In the genomic region with DNA sequence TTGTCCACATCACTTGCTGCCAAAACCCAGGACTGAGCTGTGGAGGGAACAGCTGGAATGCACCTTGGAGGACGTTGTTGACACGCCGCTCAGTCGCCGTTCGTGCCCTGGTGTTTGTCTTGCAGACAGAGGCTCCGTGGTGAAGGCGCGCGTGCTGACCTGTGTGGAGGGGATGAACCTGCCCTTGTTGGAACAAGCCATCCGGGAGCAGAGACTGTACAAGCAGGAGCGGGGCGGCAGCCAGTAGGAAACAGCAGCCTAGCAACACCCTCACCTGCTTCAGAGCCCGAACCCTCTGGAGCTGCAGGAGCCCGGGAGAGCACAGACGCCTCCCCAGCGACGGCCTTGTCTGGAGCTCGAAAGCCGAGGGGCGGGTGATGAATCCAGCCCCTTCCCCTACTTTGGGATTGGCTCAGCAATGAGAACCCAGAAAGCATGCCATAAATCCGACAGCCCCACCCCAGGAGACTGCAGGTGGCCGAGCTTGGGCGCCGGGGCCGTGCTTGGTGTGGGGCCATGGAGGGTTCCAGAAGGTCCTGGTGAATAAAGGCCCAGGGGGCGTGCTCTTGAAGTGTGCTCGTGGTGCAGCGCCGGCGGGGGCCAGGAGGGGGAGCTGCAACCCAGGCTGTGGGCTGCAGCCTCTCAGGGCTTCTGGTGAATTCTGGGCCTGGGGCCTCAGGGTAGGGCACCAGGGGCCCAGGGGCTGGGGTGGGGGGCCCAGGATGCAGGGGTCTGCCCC, we compare ENCODE assay signal across 1 cellular context.
TF ChIP-seq lines count a peak whose summit lies in the region.

No MANE protein-coding gene starts in this region.

TF ChIP-seq in HepG2, 621 proteins besides CTCF, POLR2A, EP300 and RAD21 (continued from another document and continues in another):
- TF ChIP-seq, protein P1, sequence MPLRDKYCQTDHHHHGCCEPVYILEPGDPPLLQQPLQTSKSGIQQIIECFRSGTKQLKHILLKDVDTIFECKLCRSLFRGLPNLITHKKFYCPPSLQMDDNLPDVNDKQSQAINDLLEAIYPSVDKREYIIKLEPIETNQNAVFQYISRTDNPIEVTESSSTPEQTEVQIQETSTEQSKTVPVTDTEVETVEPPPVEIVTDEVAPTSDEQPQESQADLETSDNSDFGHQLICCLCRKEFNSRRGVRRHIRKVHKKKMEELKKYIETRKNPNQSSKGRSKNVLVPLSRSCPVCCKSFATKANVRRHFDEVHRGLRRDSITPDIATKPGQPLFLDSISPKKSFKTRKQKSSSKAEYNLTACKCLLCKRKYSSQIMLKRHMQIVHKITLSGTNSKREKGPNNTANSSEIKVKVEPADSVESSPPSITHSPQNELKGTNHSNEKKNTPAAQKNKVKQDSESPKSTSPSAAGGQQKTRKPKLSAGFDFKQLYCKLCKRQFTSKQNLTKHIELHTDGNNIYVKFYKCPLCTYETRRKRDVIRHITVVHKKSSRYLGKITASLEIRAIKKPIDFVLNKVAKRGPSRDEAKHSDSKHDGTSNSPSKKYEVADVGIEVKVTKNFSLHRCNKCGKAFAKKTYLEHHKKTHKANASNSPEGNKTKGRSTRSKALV (CRISPR knock-in tag; IDR thresholded peaks at IDR 0.05): no peak
- TF ChIP-seq, protein P2, sequence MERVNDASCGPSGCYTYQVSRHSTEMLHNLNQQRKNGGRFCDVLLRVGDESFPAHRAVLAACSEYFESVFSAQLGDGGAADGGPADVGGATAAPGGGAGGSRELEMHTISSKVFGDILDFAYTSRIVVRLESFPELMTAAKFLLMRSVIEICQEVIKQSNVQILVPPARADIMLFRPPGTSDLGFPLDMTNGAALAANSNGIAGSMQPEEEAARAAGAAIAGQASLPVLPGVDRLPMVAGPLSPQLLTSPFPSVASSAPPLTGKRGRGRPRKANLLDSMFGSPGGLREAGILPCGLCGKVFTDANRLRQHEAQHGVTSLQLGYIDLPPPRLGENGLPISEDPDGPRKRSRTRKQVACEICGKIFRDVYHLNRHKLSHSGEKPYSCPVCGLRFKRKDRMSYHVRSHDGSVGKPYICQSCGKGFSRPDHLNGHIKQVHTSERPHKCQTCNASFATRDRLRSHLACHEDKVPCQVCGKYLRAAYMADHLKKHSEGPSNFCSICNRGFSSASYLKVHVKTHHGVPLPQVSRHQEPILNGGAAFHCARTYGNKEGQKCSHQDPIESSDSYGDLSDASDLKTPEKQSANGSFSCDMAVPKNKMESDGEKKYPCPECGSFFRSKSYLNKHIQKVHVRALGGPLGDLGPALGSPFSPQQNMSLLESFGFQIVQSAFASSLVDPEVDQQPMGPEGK (CRISPR knock-in tag; IDR thresholded peaks at IDR 0.05): peak; percentile 39; the same call in 1 of the 2 replicates
- TF ChIP-seq ZFP82 (CRISPR knock-in tag; IDR thresholded peaks at IDR 0.05; ENCODE audit: borderline replicate concordance): no peak
- TF ChIP-seq ZNF563 (CRISPR knock-in tag; IDR thresholded peaks at IDR 0.05): no peak
- TF ChIP-seq, protein P3, sequence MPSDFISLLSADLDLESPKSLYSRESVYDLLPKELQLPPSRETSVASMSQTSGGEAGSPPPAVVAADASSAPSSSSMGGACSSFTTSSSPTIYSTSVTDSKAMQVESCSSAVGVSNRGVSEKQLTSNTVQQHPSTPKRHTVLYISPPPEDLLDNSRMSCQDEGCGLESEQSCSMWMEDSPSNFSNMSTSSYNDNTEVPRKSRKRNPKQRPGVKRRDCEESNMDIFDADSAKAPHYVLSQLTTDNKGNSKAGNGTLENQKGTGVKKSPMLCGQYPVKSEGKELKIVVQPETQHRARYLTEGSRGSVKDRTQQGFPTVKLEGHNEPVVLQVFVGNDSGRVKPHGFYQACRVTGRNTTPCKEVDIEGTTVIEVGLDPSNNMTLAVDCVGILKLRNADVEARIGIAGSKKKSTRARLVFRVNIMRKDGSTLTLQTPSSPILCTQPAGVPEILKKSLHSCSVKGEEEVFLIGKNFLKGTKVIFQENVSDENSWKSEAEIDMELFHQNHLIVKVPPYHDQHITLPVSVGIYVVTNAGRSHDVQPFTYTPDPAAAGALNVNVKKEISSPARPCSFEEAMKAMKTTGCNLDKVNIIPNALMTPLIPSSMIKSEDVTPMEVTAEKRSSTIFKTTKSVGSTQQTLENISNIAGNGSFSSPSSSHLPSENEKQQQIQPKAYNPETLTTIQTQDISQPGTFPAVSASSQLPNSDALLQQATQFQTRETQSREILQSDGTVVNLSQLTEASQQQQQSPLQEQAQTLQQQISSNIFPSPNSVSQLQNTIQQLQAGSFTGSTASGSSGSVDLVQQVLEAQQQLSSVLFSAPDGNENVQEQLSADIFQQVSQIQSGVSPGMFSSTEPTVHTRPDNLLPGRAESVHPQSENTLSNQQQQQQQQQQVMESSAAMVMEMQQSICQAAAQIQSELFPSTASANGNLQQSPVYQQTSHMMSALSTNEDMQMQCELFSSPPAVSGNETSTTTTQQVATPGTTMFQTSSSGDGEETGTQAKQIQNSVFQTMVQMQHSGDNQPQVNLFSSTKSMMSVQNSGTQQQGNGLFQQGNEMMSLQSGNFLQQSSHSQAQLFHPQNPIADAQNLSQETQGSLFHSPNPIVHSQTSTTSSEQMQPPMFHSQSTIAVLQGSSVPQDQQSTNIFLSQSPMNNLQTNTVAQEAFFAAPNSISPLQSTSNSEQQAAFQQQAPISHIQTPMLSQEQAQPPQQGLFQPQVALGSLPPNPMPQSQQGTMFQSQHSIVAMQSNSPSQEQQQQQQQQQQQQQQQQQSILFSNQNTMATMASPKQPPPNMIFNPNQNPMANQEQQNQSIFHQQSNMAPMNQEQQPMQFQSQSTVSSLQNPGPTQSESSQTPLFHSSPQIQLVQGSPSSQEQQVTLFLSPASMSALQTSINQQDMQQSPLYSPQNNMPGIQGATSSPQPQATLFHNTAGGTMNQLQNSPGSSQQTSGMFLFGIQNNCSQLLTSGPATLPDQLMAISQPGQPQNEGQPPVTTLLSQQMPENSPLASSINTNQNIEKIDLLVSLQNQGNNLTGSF (CRISPR knock-in tag; IDR thresholded peaks at IDR 0.05): no peak
- TF ChIP-seq, protein P4, sequence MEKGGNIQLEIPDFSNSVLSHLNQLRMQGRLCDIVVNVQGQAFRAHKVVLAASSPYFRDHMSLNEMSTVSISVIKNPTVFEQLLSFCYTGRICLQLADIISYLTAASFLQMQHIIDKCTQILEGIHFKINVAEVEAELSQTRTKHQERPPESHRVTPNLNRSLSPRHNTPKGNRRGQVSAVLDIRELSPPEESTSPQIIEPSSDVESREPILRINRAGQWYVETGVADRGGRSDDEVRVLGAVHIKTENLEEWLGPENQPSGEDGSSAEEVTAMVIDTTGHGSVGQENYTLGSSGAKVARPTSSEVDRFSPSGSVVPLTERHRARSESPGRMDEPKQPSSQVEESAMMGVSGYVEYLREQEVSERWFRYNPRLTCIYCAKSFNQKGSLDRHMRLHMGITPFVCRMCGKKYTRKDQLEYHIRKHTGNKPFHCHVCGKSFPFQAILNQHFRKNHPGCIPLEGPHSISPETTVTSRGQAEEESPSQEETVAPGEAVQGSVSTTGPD (CRISPR knock-in tag; IDR thresholded peaks at IDR 0.05): no peak
- no peak for TF ChIP-seq IRF2 (CRISPR knock-in tag; IDR thresholded peaks at IDR 0.05)
- TF ChIP-seq ZNF30 (CRISPR knock-in tag; IDR thresholded peaks at IDR 0.05): no peak
- no peak for TF ChIP-seq SIX1 (CRISPR knock-in tag; IDR thresholded peaks at IDR 0.05; ENCODE audit: borderline replicate concordance)
- TF ChIP-seq GABPA (IDR thresholded peaks at IDR 0.05; ENCODE audit: low read depth, low read length): no peak
- TF ChIP-seq GABPA (CRISPR knock-in tag; IDR thresholded peaks at IDR 0.05; ENCODE audit: low read depth): no peak
- no peak for TF ChIP-seq SETDB1 (CRISPR knock-in tag; IDR thresholded peaks at IDR 0.05; ENCODE audit: borderline replicate concordance)
- TF ChIP-seq HHEX (CRISPR knock-in tag; IDR thresholded peaks at IDR 0.05): no peak
- no peak for TF ChIP-seq ZNF431 (CRISPR knock-in tag; IDR thresholded peaks at IDR 0.05; ENCODE audit: borderline replicate concordance, low read depth)
- no peak for TF ChIP-seq ZNF234 (CRISPR knock-in tag; conservative IDR thresholded peaks at IDR 0.05)
- TF ChIP-seq ZNF605 (CRISPR knock-in tag; IDR thresholded peaks at IDR 0.05): peak; percentile 53; the same call in 1 of the 2 replicates
- TF ChIP-seq ZFAT (CRISPR knock-in tag; conservative IDR thresholded peaks at IDR 0.05): no peak
- no peak for TF ChIP-seq HMG20B (CRISPR knock-in tag; conservative IDR thresholded peaks at IDR 0.05)
- 0 out of 2 replicates have a peak, but pooled peaks have one; percentile 41 for TF ChIP-seq POLR2G (IDR thresholded peaks at IDR 0.05; ENCODE audit: low read depth, low read length)
- TF ChIP-seq ZNF883 (CRISPR knock-in tag; IDR thresholded peaks at IDR 0.05; ENCODE audit: not compliant biosample characterization): peak; percentile 72
- TF ChIP-seq, protein P5, sequence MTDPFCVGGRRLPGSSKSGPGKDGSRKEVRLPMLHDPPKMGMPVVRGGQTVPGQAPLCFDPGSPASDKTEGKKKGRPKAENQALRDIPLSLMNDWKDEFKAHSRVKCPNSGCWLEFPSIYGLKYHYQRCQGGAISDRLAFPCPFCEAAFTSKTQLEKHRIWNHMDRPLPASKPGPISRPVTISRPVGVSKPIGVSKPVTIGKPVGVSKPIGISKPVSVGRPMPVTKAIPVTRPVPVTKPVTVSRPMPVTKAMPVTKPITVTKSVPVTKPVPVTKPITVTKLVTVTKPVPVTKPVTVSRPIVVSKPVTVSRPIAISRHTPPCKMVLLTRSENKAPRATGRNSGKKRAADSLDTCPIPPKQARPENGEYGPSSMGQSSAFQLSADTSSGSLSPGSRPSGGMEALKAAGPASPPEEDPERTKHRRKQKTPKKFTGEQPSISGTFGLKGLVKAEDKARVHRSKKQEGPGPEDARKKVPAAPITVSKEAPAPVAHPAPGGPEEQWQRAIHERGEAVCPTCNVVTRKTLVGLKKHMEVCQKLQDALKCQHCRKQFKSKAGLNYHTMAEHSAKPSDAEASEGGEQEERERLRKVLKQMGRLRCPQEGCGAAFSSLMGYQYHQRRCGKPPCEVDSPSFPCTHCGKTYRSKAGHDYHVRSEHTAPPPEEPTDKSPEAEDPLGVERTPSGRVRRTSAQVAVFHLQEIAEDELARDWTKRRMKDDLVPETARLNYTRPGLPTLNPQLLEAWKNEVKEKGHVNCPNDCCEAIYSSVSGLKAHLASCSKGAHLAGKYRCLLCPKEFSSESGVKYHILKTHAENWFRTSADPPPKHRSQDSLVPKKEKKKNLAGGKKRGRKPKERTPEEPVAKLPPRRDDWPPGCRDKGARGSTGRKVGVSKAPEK (CRISPR knock-in tag; IDR thresholded peaks at IDR 0.05; ENCODE audit: borderline replicate concordance): peak; percentile 98
- TF ChIP-seq, protein P6, sequence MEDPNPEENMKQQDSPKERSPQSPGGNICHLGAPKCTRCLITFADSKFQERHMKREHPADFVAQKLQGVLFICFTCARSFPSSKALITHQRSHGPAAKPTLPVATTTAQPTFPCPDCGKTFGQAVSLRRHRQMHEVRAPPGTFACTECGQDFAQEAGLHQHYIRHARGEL (CRISPR knock-in tag; IDR thresholded peaks at IDR 0.05): no peak
- TF ChIP-seq ZBTB7A (CRISPR knock-in tag; IDR thresholded peaks at IDR 0.05): 0 out of 2 replicates have a peak, but pooled peaks have one; percentile 27
- TF ChIP-seq ATM (IDR thresholded peaks at IDR 0.05; ENCODE audit: borderline replicate concordance): no peak
- TF ChIP-seq, protein P7, sequence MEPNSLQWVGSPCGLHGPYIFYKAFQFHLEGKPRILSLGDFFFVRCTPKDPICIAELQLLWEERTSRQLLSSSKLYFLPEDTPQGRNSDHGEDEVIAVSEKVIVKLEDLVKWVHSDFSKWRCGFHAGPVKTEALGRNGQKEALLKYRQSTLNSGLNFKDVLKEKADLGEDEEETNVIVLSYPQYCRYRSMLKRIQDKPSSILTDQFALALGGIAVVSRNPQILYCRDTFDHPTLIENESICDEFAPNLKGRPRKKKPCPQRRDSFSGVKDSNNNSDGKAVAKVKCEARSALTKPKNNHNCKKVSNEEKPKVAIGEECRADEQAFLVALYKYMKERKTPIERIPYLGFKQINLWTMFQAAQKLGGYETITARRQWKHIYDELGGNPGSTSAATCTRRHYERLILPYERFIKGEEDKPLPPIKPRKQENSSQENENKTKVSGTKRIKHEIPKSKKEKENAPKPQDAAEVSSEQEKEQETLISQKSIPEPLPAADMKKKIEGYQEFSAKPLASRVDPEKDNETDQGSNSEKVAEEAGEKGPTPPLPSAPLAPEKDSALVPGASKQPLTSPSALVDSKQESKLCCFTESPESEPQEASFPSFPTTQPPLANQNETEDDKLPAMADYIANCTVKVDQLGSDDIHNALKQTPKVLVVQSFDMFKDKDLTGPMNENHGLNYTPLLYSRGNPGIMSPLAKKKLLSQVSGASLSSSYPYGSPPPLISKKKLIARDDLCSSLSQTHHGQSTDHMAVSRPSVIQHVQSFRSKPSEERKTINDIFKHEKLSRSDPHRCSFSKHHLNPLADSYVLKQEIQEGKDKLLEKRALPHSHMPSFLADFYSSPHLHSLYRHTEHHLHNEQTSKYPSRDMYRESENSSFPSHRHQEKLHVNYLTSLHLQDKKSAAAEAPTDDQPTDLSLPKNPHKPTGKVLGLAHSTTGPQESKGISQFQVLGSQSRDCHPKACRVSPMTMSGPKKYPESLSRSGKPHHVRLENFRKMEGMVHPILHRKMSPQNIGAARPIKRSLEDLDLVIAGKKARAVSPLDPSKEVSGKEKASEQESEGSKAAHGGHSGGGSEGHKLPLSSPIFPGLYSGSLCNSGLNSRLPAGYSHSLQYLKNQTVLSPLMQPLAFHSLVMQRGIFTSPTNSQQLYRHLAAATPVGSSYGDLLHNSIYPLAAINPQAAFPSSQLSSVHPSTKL (CRISPR knock-in tag; IDR thresholded peaks at IDR 0.05): peak; percentile 66
- TF ChIP-seq ZNF546 (CRISPR knock-in tag; conservative IDR thresholded peaks at IDR 0.05): peak; percentile 64; the same call in 1 of the 2 replicates
- no peak; the same call in 1 of the 2 replicates for TF ChIP-seq ETV5 (CRISPR knock-in tag; IDR thresholded peaks at IDR 0.05; ENCODE audit: borderline replicate concordance)
- no peak for TF ChIP-seq ZNF607 (CRISPR knock-in tag; IDR thresholded peaks at IDR 0.05; ENCODE audit: borderline replicate concordance)
- TF ChIP-seq, protein P8, sequence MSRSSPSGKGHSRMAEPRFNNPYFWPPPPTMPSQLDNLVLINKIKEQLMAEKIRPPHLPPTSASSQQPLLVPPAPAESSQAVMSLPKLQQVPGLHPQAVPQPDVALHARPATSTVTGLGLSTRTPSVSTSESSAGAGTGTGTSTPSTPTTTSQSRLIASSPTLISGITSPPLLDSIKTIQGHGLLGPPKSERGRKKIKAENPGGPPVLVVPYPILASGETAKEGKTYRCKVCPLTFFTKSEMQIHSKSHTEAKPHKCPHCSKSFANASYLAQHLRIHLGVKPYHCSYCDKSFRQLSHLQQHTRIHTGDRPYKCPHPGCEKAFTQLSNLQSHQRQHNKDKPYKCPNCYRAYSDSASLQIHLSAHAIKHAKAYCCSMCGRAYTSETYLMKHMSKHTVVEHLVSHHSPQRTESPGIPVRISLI (CRISPR knock-in tag; IDR thresholded peaks at IDR 0.05; ENCODE audit: borderline replicate concordance): peak; percentile 55; the same call in 1 of the 2 replicates
- no peak for TF ChIP-seq ZNF10 (CRISPR knock-in tag; IDR thresholded peaks at IDR 0.05; ENCODE audit: borderline replicate concordance, low read depth)
- 0 out of 2 replicates have a peak, but pooled peaks have one; percentile 27 for TF ChIP-seq ZSCAN21 (CRISPR knock-in tag; IDR thresholded peaks at IDR 0.05; ENCODE audit: borderline replicate concordance)
- TF ChIP-seq, protein P9, sequence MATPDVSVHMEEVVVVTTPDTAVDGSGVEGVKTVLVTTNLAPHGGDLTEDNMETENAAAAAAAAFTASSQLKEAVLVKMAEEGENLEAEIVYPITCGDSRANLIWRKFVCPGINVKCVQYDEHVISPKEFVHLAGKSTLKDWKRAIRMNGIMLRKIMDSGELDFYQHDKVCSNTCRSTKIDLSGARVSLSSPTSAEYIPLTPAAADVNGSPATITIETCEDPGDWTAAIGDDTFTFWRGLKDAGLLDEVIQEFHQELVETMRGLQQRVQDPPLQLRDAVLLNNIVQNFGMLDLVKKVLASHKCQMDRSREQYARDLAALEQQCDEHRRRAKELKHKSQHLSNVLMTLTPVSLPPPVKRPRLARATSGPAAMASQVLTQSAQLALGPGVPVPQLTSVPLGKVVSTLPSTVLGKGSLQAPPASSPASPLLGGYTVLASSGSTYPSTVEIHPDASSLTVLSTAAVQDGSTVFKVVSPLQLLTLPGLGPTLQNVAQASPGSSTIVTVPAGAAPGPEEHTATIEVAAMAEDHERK (CRISPR knock-in tag; IDR thresholded peaks at IDR 0.05; ENCODE audit: low read depth): no peak
- TF ChIP-seq EED (CRISPR knock-in tag; IDR thresholded peaks at IDR 0.05): no peak
